7 cellular contexts compared by ENCODE assay signal in genomic region chr4:93781198-93781597, GRCh38. TPM values are rescaled to one million over a fixed set of nuclear protein-coding genes. Genes with fewer than 3 reads are reported as not detected.
"Had no signal": no experiment of that assay in that cellular context is flagged by ENCODE, and none has a peak within 500 bp of the region (broad histone marks: within the 10 kb centered on the region; RNA-seq: fewer than 3 reads in every experiment).

No MANE protein-coding gene starts in this region.

- H3K4me3 ChIP-seq: K562 had no signal

- H3K27ac ChIP-seq: HL-60 had no signal

- DNase-seq: IMR-90, KBM-7, KG1 had no signal

RNA-seq across cellular contexts. Expression of gene ATOH1, which starts 47.4 kb away (rescaled TPM):
- polyA plus RNA-seq: HepG2, IgD-negative memory B cell, IMR-90, K562 had no signal
